29 cellular contexts compared by ENCODE assay signal in genomic region chr2:8418721-8419120, GRCh38.
DNase-seq lines count a peak whose midpoint lies in the region; ATAC-seq, FAIRE-seq and TF ChIP-seq lines count a peak whose summit lies in the region.
"Had no signal": no experiment of that assay in that cellular context is flagged by ENCODE, and none has a peak within 500 bp of the region (broad histone marks: within the 10 kb centered on the region; RNA-seq: fewer than 3 reads in every experiment).

No MANE protein-coding gene starts in this region.

- peaks cover 11% of the 10 kb centered on the region for H3K4me1 Mint-ChIP-seq in activated naive CD8-positive, alpha-beta T cell treated with anti-CD3 and anti-CD28 coated beads, Interleukin-2, amount 10 ng/mL, durations not matched to agents 7 days and 5 days
- H3K4me1 Mint-ChIP-seq in activated naive CD8-positive, alpha-beta T cell treated with anti-CD3 and anti-CD28 coated beads for 36 hours = no peaks in the 10 kb centered on the region
- H3K4me1 Mint-ChIP-seq in astrocyte (ENCODE audit: low read depth, unreplicated experiment) (no peaks in the 10 kb centered on the region), immature natural killer cell (peaks cover 70 to 92% of the 10 kb centered on the region in 2 donors)
- H3K4me1 Mint-ChIP-seq: activated B cell treated with CpG ODN at 0.5 μM for 24 hours; activated CD4-positive, alpha-beta T cell treated with anti-CD3 and anti-CD28 coated beads, Interleukin-2, amount 10 ng/mL, durations not matched to agents 7 days and 5 days; B cell had no signal

- H3K4me1 ChIP-seq in astrocyte (ENCODE audit: insufficient read depth, low read length) = no peaks in the 10 kb centered on the region
- peaks cover 0 to 5% (median 2%) of the 10 kb centered on the region in 4 donors for H3K4me1 ChIP-seq in stomach
- H3K4me1 ChIP-seq: prostate gland, SJSA1 had no signal

- H3K36me3 ChIP-seq in astrocyte (ENCODE audit: insufficient read depth, low read length) = no peaks in the 10 kb centered on the region
- no peaks in the 10 kb centered on the region for H3K36me3 ChIP-seq in stomach
- H3K36me3 ChIP-seq: left lung, prostate gland, SJSA1, suprapubic skin had no signal

- H3K9me3 Mint-ChIP-seq in activated naive CD8-positive, alpha-beta T cell treated with anti-CD3 and anti-CD28 coated beads, Interleukin-2, amount 10 ng/mL, durations not matched to agents 7 days and 5 days = peaks cover 7% of the 10 kb centered on the region
- H3K9me3 Mint-ChIP-seq in activated naive CD8-positive, alpha-beta T cell treated with anti-CD3 and anti-CD28 coated beads for 36 hours = no peaks in the 10 kb centered on the region
- H3K9me3 Mint-ChIP-seq in astrocyte (ENCODE audit: unreplicated experiment) (peaks cover 4% of the 10 kb centered on the region), immature natural killer cell (no peaks in the 10 kb centered on the region)
- H3K9me3 Mint-ChIP-seq: activated B cell treated with CpG ODN at 0.5 μM for 24 hours; CD8-positive, alpha-beta T cell; stimulated activated naive B cell treated with anti-CD40 and anti-IgM and Interleukin-4, amounts not matched to agents 10 μg/mL and 1 μg/mL and 100 μg/mL, for 72 hours had no signal

- H3K9me3 ChIP-seq in astrocyte (ENCODE audit: insufficient read depth, low read depth, low read length) = no peaks in the 10 kb centered on the region
- H3K9me3 ChIP-seq in stomach = no peaks in the 10 kb centered on the region
- H3K9me3 ChIP-seq: left lung, prostate gland, SJSA1, suprapubic skin had no signal

- no peak for TF ChIP-seq EP300 in stomach (IDR thresholded peaks at IDR 0.05)

- peak overlapping the region; percentile 16 for H3K27ac Mint-ChIP-seq in activated naive CD8-positive, alpha-beta T cell treated with anti-CD3 and anti-CD28 coated beads, Interleukin-2, amount 10 ng/mL, durations not matched to agents 7 days and 5 days
- no peak overlapping the region for H3K27ac Mint-ChIP-seq in activated naive CD8-positive, alpha-beta T cell treated with anti-CD3 and anti-CD28 coated beads for 36 hours
- H3K27ac Mint-ChIP-seq in astrocyte (ENCODE audit: unreplicated experiment) (no peak overlapping the region), immature natural killer cell (peak overlapping the region; percentile 27 to 83 (median 78))
- H3K27ac Mint-ChIP-seq: activated B cell treated with CpG ODN at 0.5 μM for 24 hours; activated CD4-positive, alpha-beta T cell treated with anti-CD3 and anti-CD28 coated beads, Interleukin-2, amount 10 ng/mL, durations not matched to agents 7 days and 5 days; B cell; CD8-positive, alpha-beta T cell; stimulated activated naive B cell treated with anti-CD40 and anti-IgM and Interleukin-4, amounts not matched to agents 10 μg/mL and 1 μg/mL and 100 μg/mL, for 72 hours had no signal

- H3K79me2 ChIP-seq in astrocyte (ENCODE audit: insufficient read depth, low read length) = no peaks in the 10 kb centered on the region

- no peak for FAIRE-seq in astrocyte (lab: Jason Lieb, UNC)

- no peak overlapping the region for H3K4me3 ChIP-seq in astrocyte (ENCODE audit: insufficient read depth, low read depth, low read length)
- H3K4me3 ChIP-seq in stomach = no peak overlapping the region
- H3K4me3 ChIP-seq: left lung, prostate gland, SJSA1, suprapubic skin had no signal

- WGBS in stomach, 5 donors = 88 to 92% (median 92%) methylated on average over 3 of the region's 3 CpGs

- no peak for DNase-seq in activated naive CD8-positive, alpha-beta T cell treated with anti-CD3 and anti-CD28 coated beads, Interleukin-2, amount 10 ng/mL, durations not matched to agents 7 days and 5 days
- no peak for DNase-seq in activated naive CD8-positive, alpha-beta T cell treated with anti-CD3 and anti-CD28 coated beads for 36 hours
- peak; percentile 15 for DNase-seq in astrocyte (ENCODE audit: low read depth)
- no peak for DNase-seq in immature natural killer cell
- no peak for DNase-seq in stimulated activated CD4-positive, alpha-beta T cell treated with anti-CD3 and anti-CD28 coated beads, Interleukin-4, amount 100 ng/mL, for 1 hour
- DNase-seq in occipital lobe (lab: John Stamatoyannopoulos, UW) = no peak
- DNase-seq in NCI-H748 treated with DMSO at 0.1 percent for 48 hours (lab: John Stamatoyannopoulos, UW) = no peak
- no peak for DNase-seq in stomach
- DNase-seq: activated B cell treated with CpG ODN at 0.5 μM for 24 hours; activated CD4-positive, alpha-beta T cell treated with anti-CD3 and anti-CD28 coated beads, Interleukin-2, amount 10 ng/mL, durations not matched to agents 7 days and 5 days; activated effector memory CD4-positive, alpha-beta T cell treated with anti-CD3 and anti-CD28 coated beads, Interleukin-2, amount 50 U/mL, for 16 hours; activated T-cell treated with anti-CD3 and anti-CD28 coated beads, Interleukin-2, amount 50 U/mL, for 1 hour; CD8-positive, alpha-beta T cell; cerebellar nuclear complex; KBM-7; left lung; mesendoderm; NCI-H1092 treated with DMSO at 0.1 percent for 48 hours; NCI-H1694 treated with DMSO at 0.1 percent for 48 hours; NCI-H446 treated with DMSO at 0.1 percent for 48 hours; NCI-H82; nucleus accumbens; stimulated activated CD4-positive, alpha-beta T cell treated with anti-CD3 and anti-CD28 coated beads, Interleukin-15, amount 100 ng/mL, for 24 hours; stimulated activated naive B cell treated with anti-CD40 and anti-IgM and Interleukin-4, amounts not matched to agents 10 μg/mL and 1 μg/mL and 100 μg/mL, for 72 hours had no signal

- H3K9ac ChIP-seq in astrocyte (ENCODE audit: low read length) = no peak overlapping the region

- H4K20me1 ChIP-seq in astrocyte (ENCODE audit: insufficient read depth, low read length) = no peaks in the 10 kb centered on the region

- H2AFZ ChIP-seq in astrocyte (ENCODE audit: low read depth, low read length) = no peak overlapping the region

- H3K4me2 ChIP-seq in astrocyte (ENCODE audit: low read length) = no peak overlapping the region

- intact Hi-C loops in stomach (cut with DNase I; ENCODE audit: low total_unique reads) = no loop called here

- POLR2A ChIA-PET in activated naive CD8-positive, alpha-beta T cell treated with anti-CD3 and anti-CD28 coated beads, Interleukin-2, amount 10 ng/mL, durations not matched to agents 7 days and 5 days (lab: Charles Lee) = no interaction called here

- H3K27me3 ChIP-seq in astrocyte (ENCODE audit: insufficient read depth, low read length) (no peaks in the 10 kb centered on the region), stomach (no peaks in the 10 kb centered on the region)
- H3K27me3 ChIP-seq: left lung, SJSA1, suprapubic skin had no signal

- ATAC-seq in activated naive CD8-positive, alpha-beta T cell treated with anti-CD3 and anti-CD28 coated beads, Interleukin-2, amount 10 ng/mL, durations not matched to agents 7 days and 5 days (ENCODE audit: low read depth) = no peak
- ATAC-seq: CD8-positive, alpha-beta T cell; left lung; stimulated activated naive B cell treated with anti-CD40 and anti-IgM and Interleukin-4, amounts not matched to agents 10 μg/mL and 1 μg/mL and 100 μg/mL, for 72 hours had no signal

- peaks cover 10% of the 10 kb centered on the region for H3K36me3 Mint-ChIP-seq in activated naive CD8-positive, alpha-beta T cell treated with anti-CD3 and anti-CD28 coated beads, Interleukin-2, amount 10 ng/mL, durations not matched to agents 7 days and 5 days
- no peaks in the 10 kb centered on the region for H3K36me3 Mint-ChIP-seq in activated naive CD8-positive, alpha-beta T cell treated with anti-CD3 and anti-CD28 coated beads for 36 hours
- H3K36me3 Mint-ChIP-seq in astrocyte (ENCODE audit: low read depth, unreplicated experiment) (no peaks in the 10 kb centered on the region), immature natural killer cell (peaks cover 0 to 11% (median 9%) of the 10 kb centered on the region in 3 donors)
- H3K36me3 Mint-ChIP-seq: CD8-positive, alpha-beta T cell; stimulated activated naive B cell treated with anti-CD40 and anti-IgM and Interleukin-4, amounts not matched to agents 10 μg/mL and 1 μg/mL and 100 μg/mL, for 72 hours had no signal

- H3K27me3 Mint-ChIP-seq in activated naive CD8-positive, alpha-beta T cell treated with anti-CD3 and anti-CD28 coated beads, Interleukin-2, amount 10 ng/mL, durations not matched to agents 7 days and 5 days = peaks cover 40% of the 10 kb centered on the region
- peaks cover 17% of the 10 kb centered on the region for H3K27me3 Mint-ChIP-seq in activated naive CD8-positive, alpha-beta T cell treated with anti-CD3 and anti-CD28 coated beads for 36 hours
- H3K27me3 Mint-ChIP-seq in astrocyte (ENCODE audit: low read depth, unreplicated experiment) (peaks cover 18% of the 10 kb centered on the region), immature natural killer cell (ENCODE audit: low read depth in 3 of 3) (peaks cover 0 to 2% (median 0%) of the 10 kb centered on the region in 3 donors)

- H3K27ac ChIP-seq in astrocyte (ENCODE audit: low read depth, low read length) = no peak overlapping the region
- no peak overlapping the region for H3K27ac ChIP-seq in stomach
- H3K27ac ChIP-seq: 22Rv1, left lung, prostate gland, SJSA1, suprapubic skin had no signal

- TF ChIP-seq CTCF in astrocyte (IDR thresholded peaks at IDR 0.05; ENCODE audit: insufficient read depth, low read depth, low read length) (no peak), stomach (IDR thresholded peaks at IDR 0.05) (no peak)

- no peak for TF ChIP-seq POLR2A in stomach (IDR thresholded peaks at IDR 0.05)

- no peak overlapping the region for H3K4me3 Mint-ChIP-seq in activated naive CD8-positive, alpha-beta T cell treated with anti-CD3 and anti-CD28 coated beads, Interleukin-2, amount 10 ng/mL, durations not matched to agents 7 days and 5 days
- H3K4me3 Mint-ChIP-seq in activated naive CD8-positive, alpha-beta T cell treated with anti-CD3 and anti-CD28 coated beads for 36 hours = no peak overlapping the region
- H3K4me3 Mint-ChIP-seq in astrocyte (ENCODE audit: unreplicated experiment) = no peak overlapping the region
- H3K4me3 Mint-ChIP-seq in immature natural killer cell = peak overlapping the region in 4 of 5 donors; percentile 10 to 65 (median 48)
- H3K4me3 Mint-ChIP-seq: activated B cell treated with CpG ODN at 0.5 μM for 24 hours; activated CD4-positive, alpha-beta T cell treated with anti-CD3 and anti-CD28 coated beads, Interleukin-2, amount 10 ng/mL, durations not matched to agents 7 days and 5 days; B cell; CD8-positive, alpha-beta T cell; stimulated activated naive B cell treated with anti-CD40 and anti-IgM and Interleukin-4, amounts not matched to agents 10 μg/mL and 1 μg/mL and 100 μg/mL, for 72 hours had no signal

Comparison
In these comparisons a context has a peak if more than half of its experiments do, and no peak if none do; other contexts are left out.
1. H3K27ac Mint-ChIP-seq: peak in activated naive CD8-positive, alpha-beta T cell treated with anti-CD3 and anti-CD28 coated beads, Interleukin-2, amount 10 ng/mL, durations not matched to agents 7 days and 5 days (single experiment) and immature natural killer cell (6 of 6); none in activated naive CD8-positive, alpha-beta T cell treated with anti-CD3 and anti-CD28 coated beads for 36 hours (single experiment) and astrocyte (single experiment).
2. H3K4me3 Mint-ChIP-seq: peak in immature natural killer cell (4 of 5); none in activated naive CD8-positive, alpha-beta T cell treated with anti-CD3 and anti-CD28 coated beads, Interleukin-2, amount 10 ng/mL, durations not matched to agents 7 days and 5 days (single experiment), activated naive CD8-positive, alpha-beta T cell treated with anti-CD3 and anti-CD28 coated beads for 36 hours (single experiment) and astrocyte (single experiment).